In the genomic region with DNA sequence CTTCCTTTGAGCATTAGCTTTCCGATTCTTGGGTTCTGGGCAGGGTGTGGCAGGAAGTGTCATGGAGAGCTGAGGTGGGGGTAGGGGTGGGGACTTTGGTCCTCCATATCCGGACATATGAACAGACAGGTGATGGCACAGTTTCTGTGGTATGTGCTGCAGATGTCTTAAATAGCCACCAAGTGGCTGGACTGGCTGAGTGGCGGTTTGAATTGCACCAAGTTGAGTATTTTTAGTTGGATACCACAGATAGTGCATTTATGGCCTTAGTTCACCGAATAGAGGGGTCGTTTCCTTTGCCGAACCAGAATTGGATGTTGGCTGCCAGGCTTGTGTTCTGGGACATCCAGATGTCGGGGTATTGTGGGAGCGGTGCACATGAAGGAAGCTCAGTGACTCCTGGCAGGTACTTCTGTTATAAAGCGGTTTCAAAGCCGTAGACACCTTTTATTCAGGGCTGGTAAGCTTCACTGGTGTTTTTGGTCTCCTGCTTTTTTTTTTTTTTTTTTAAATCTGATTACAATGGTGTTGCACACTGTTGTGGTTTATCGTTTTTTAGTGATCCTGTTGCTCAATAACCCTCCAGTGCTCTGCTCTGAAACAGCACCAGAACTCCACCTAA, we compare ENCODE assay signal across 8 cellular contexts. TPM values are rescaled to one million over a fixed set of nuclear protein-coding genes. Genes with fewer than 3 reads are reported as not detected.
DNase-seq lines count a peak whose midpoint lies in the region; ATAC-seq and TF ChIP-seq lines count a peak whose summit lies in the region.

No MANE protein-coding gene starts in this region.

- no peak overlapping the region for H3K4me3 ChIP-seq in DND-41 (ENCODE audit: low read depth in 1 of 2, low read length in 2 of 2)
- peak overlapping the region; percentile 9 for H3K4me3 ChIP-seq in upper lobe of right lung
- no peak overlapping the region for H3K4me3 ChIP-seq in MG63

- H3K36me3 ChIP-seq in DND-41 (ENCODE audit: insufficient read depth, low read length) (peaks cover 3% of the 10 kb centered on the region), upper lobe of right lung (no peaks in the 10 kb centered on the region), MG63 (no peaks in the 10 kb centered on the region)

- H3K27ac ChIP-seq in DND-41 (ENCODE audit: low read length) (peak overlapping the region; percentile 58), upper lobe of right lung (peak overlapping the region; percentile 37)

- no peak overlapping the region for H3K9ac ChIP-seq in DND-41 (ENCODE audit: low read depth, low read length)

- DNase-seq in DND-41, result peak; percentile 57
- DNase-seq in activated T-helper 1 cell treated with Interleukin-2 at 50 U/mL for 16 hours (ENCODE audit: low read depth), result peak; percentile 46
- no peak for DNase-seq in upper lobe of right lung
- no peak for DNase-seq in NCI-H1105 (lab: John Stamatoyannopoulos, UW)
- DNase-seq in globus pallidus (ENCODE audit: low spot score), result no peak
- no peak for DNase-seq in MG63

- H3K4me1 ChIP-seq in DND-41 (ENCODE audit: insufficient read depth, low read length) (peaks cover 52% of the 10 kb centered on the region), upper lobe of right lung (peaks cover 30% of the 10 kb centered on the region)

- TF ChIP-seq CTCF in DND-41 (IDR thresholded peaks at IDR 0.05; ENCODE audit: borderline replicate concordance, extremely low read depth, low read length, poor library complexity, severe bottlenecking) (no peak), upper lobe of right lung (IDR thresholded peaks at IDR 0.05) (no peak)

- no peaks in the 10 kb centered on the region for H3K27me3 ChIP-seq in DND-41 (ENCODE audit: insufficient read depth, low read length, poor library complexity)
- H3K27me3 ChIP-seq in upper lobe of right lung, result no peaks in the 10 kb centered on the region
- H3K27me3 ChIP-seq in MG63, result no peaks in the 10 kb centered on the region

- no peak overlapping the region for H2AFZ ChIP-seq in DND-41 (ENCODE audit: low read depth, low read length)

- peaks cover 28% of the 10 kb centered on the region for H4K20me1 ChIP-seq in DND-41 (ENCODE audit: insufficient read depth, low read length)

- peaks cover 100% of the 10 kb centered on the region for H3K79me2 ChIP-seq in DND-41 (ENCODE audit: insufficient read depth, low read length)

- H3K4me2 ChIP-seq in DND-41 (ENCODE audit: insufficient read depth, low read length), result no peak overlapping the region

- peak; percentile 20; the same call in 1 of the 3 replicates for ATAC-seq in DND-41 (ENCODE audit: insufficient read depth, low read depth)
- ATAC-seq in GM19452 (IDR thresholded peaks at IDR 0.05; ENCODE audit: unreplicated experiment), result peak; percentile 56
- peak; percentile 61 for ATAC-seq in HG03460 (IDR thresholded peaks at IDR 0.05; ENCODE audit: unreplicated experiment)
- peak; percentile 31 for ATAC-seq in upper lobe of right lung

- no peaks in the 10 kb centered on the region for H3K9me3 ChIP-seq in DND-41 (ENCODE audit: insufficient read depth, low read length, severe bottlenecking)
- no peaks in the 10 kb centered on the region for H3K9me3 ChIP-seq in upper lobe of right lung
- H3K9me3 ChIP-seq in MG63, result no peaks in the 10 kb centered on the region

- intact Hi-C loops in upper lobe of right lung (cut with DNase I), result no loop called here

RNA-seq across cellular contexts. Expression of a gene that starts 15.1 kb away (rescaled TPM):
- total RNA-seq in upper lobe of right lung, result 22.4 TPM
- 12.1 and 22.2 TPM in 2 replicates for total RNA-seq in MG63 (2014; rRNA removed; shearing (Covaris generic); ENCODE audit: low replicate concordance)

Comparison
In these comparisons a context has a peak if more than half of its experiments do, and no peak if none do; other contexts are left out.
1. DNase-seq: peak in DND-41 (single experiment) and activated T-helper 1 cell treated with Interleukin-2 at 50 U/mL for 16 hours (single experiment); none in upper lobe of right lung (single experiment), NCI-H1105 (single experiment), globus pallidus (single experiment) and MG63 (single experiment).
2. Peak in every context shown above with its lines, with median percentiles within 50 percentile points of each other: ATAC-seq.